18 cellular contexts compared by ENCODE assay signal in genomic region chr12:132229926-132230325, GRCh38.
DNase-seq lines count a peak whose midpoint lies in the region; ATAC-seq and TF ChIP-seq lines count a peak whose summit lies in the region.
"Had no signal": no experiment of that assay in that cellular context is flagged by ENCODE, and none has a peak within 500 bp of the region (broad histone marks: within the 10 kb centered on the region; RNA-seq: fewer than 3 reads in every experiment).

No MANE protein-coding gene starts in this region.

- H3K27me3 Mint-ChIP-seq in chondrocyte (ENCODE audit: low read depth) = peaks cover 22% of the 10 kb centered on the region
- peaks cover 0 to 18% (median 3%) of the 10 kb centered on the region in 5 donors for H3K27me3 Mint-ChIP-seq in naive thymus-derived CD4-positive, alpha-beta T cell
- H3K27me3 Mint-ChIP-seq: B cell had no signal

- H2AK5ac ChIP-seq in neuronal stem cell (ENCODE audit: low read depth, low read length) = peak overlapping the region; percentile 76

- no peak overlapping the region for H4K8ac ChIP-seq in neuronal stem cell (ENCODE audit: low read depth, low read length)

- H2BK120ac ChIP-seq in neuronal stem cell (ENCODE audit: low read depth, low read length) = no peak overlapping the region

- no peaks in the 10 kb centered on the region for H3K9me3 Mint-ChIP-seq in chondrocyte (ENCODE audit: low read depth)
- H3K9me3 Mint-ChIP-seq in naive thymus-derived CD4-positive, alpha-beta T cell = peaks cover 0 to 2% (median 0%) of the 10 kb centered on the region in 11 donors
- H3K9me3 Mint-ChIP-seq: CD4-positive, alpha-beta T cell; CD8-positive, alpha-beta T cell had no signal

- DNase-seq in chondrocyte (ENCODE audit: low spot score) (peak; percentile 64), neuronal stem cell (ENCODE audit: low spot score) (no peak), sigmoid colon (peak; percentile 57), SW 1271 (lab: John Stamatoyannopoulos, UW) (no peak)
- DNase-seq in naive thymus-derived CD4-positive, alpha-beta T cell = no peak
- DNase-seq: AML-193; Caco-2; Calu3; CD4-positive, alpha-beta T cell; CD8-positive, alpha-beta T cell; DMS79 treated with DMSO at 0.1 percent for 48 hours; GF-D8 had no signal

- H3K4me1 ChIP-seq in neuronal stem cell (ENCODE audit: control insufficient read depth in 2 of 2, insufficient read depth in 1 of 2, low read depth in 1 of 2, low read length in 2 of 2) (no peaks in the 10 kb centered on the region), sigmoid colon (no peaks in the 10 kb centered on the region)
- no peaks in the 10 kb centered on the region for H3K4me1 ChIP-seq in naive thymus-derived CD4-positive, alpha-beta T cell (ENCODE audit: control insufficient read depth in 2 of 2, insufficient read depth in 2 of 2, low read length in 2 of 2)
- H3K4me1 ChIP-seq: A549, Caco-2 had no signal

- H3K79me1 ChIP-seq in neuronal stem cell (ENCODE audit: low read depth, low read length) = peaks cover 2% of the 10 kb centered on the region

- H2BK12ac ChIP-seq in neuronal stem cell (ENCODE audit: low read length) = no peak overlapping the region

- TF ChIP-seq POLR2A in sigmoid colon (IDR thresholded peaks at IDR 0.05) = no peak

- intact Hi-C loops in sigmoid colon (cut with DNase I) = no loop called here
- intact Hi-C loops in naive thymus-derived CD4-positive, alpha-beta T cell (cut with micrococcal nuclease) = no loop called here

- POLR2A ChIA-PET in naive thymus-derived CD4-positive, alpha-beta T cell (lab: Charles Lee) = no interaction called here

- TF ChIP-seq CTCF in chondrocyte (IDR thresholded peaks at IDR 0.05) = no peak
- TF ChIP-seq CTCF in sigmoid colon (IDR thresholded peaks at IDR 0.05) = no peak

- H3K4me3 ChIP-seq in neuronal stem cell (ENCODE audit: low read length in 2 of 2) (no peak overlapping the region), sigmoid colon (no peak overlapping the region)
- no peak overlapping the region for H3K4me3 ChIP-seq in naive thymus-derived CD4-positive, alpha-beta T cell (ENCODE audit: low read length)
- H3K4me3 ChIP-seq: A549; BLaER1 treated with 17β-estradiol and CSF1 and Interleukin-3, amounts not matched to agents 10 nM and 100 nM had no signal

- H3K27ac ChIP-seq in neuronal stem cell (replicated peaks; ENCODE audit: low read length) (no peak overlapping the region), sigmoid colon (no peak overlapping the region)
- no peak overlapping the region for H3K27ac ChIP-seq in naive thymus-derived CD4-positive, alpha-beta T cell (ENCODE audit: low read depth, low read length)
- H3K27ac ChIP-seq: 22Rv1, A549, C4-2B had no signal

- CTCF ChIA-PET in naive thymus-derived CD4-positive, alpha-beta T cell (lab: Charles Lee) = no interaction called here

- H3K18ac ChIP-seq in neuronal stem cell (ENCODE audit: low read length) = no peak overlapping the region

- no peak overlapping the region for H3K9ac ChIP-seq in neuronal stem cell (ENCODE audit: low read depth, low read length, poor library complexity)

- no peaks in the 10 kb centered on the region for H3K36me3 Mint-ChIP-seq in chondrocyte (ENCODE audit: low read depth)
- H3K36me3 Mint-ChIP-seq in naive thymus-derived CD4-positive, alpha-beta T cell = no peaks in the 10 kb centered on the region
- H3K36me3 Mint-ChIP-seq: CD8-positive, alpha-beta T cell had no signal

- H3K36me3 ChIP-seq in neuronal stem cell (replicated peaks in 1 of 2; ENCODE audit: control insufficient read depth in 2 of 2, insufficient read depth in 2 of 2, low read length in 2 of 2) (peaks cover 0 to 2% of the 10 kb centered on the region in 2 donors), sigmoid colon (no peaks in the 10 kb centered on the region)
- H3K36me3 ChIP-seq in naive thymus-derived CD4-positive, alpha-beta T cell (ENCODE audit: control insufficient read depth in 2 of 3, insufficient read depth in 3 of 3, low read length in 3 of 3) = no peaks in the 10 kb centered on the region
- H3K36me3 ChIP-seq: BLaER1 treated with 17β-estradiol and CSF1 and Interleukin-3, amounts not matched to agents 10 nM and 100 nM had no signal

- no peak overlapping the region for H3K4me2 ChIP-seq in neuronal stem cell (ENCODE audit: insufficient read depth, low read length, poor library complexity, severe bottlenecking)
- H3K4me2 ChIP-seq: A549 had no signal

- ATAC-seq in GM18873 (IDR thresholded peaks at IDR 0.05; ENCODE audit: low FRiP score, unreplicated experiment) = no peak
- no peak for ATAC-seq in naive thymus-derived CD4-positive, alpha-beta T cell
- ATAC-seq: A549; CD8-positive, alpha-beta T cell had no signal

- no peak overlapping the region for H3K14ac ChIP-seq in neuronal stem cell (ENCODE audit: low read length)

- H3K9me3 ChIP-seq in neuronal stem cell (replicated peaks in 1 of 2; ENCODE audit: control insufficient read depth in 2 of 2, insufficient read depth in 1 of 2, low read depth in 1 of 2, low read length in 2 of 2) = peaks cover 0 to 6% of the 10 kb centered on the region in 2 donors
- H3K9me3 ChIP-seq in sigmoid colon = no peaks in the 10 kb centered on the region
- H3K9me3 ChIP-seq in naive thymus-derived CD4-positive, alpha-beta T cell (ENCODE audit: control insufficient read depth in 2 of 3, low read length in 3 of 3) = no peaks in the 10 kb centered on the region
- H3K9me3 ChIP-seq: A549, Caco-2 had no signal

- H3K4ac ChIP-seq in neuronal stem cell (ENCODE audit: low read length) = no peak overlapping the region

- TF ChIP-seq EP300 in sigmoid colon (IDR thresholded peaks at IDR 0.05) = no peak

- peak overlapping the region; percentile 58 for H2BK15ac ChIP-seq in neuronal stem cell (ENCODE audit: low read length)

- H4K91ac ChIP-seq in neuronal stem cell (ENCODE audit: low read depth, low read length, poor library complexity) = no peak overlapping the region

- no peak overlapping the region for H2AFZ ChIP-seq in neuronal stem cell (ENCODE audit: low read length)

- peak overlapping the region; percentile 35 for H2BK5ac ChIP-seq in neuronal stem cell (ENCODE audit: low read length)

- WGBS in neuronal stem cell (ENCODE audit: extremely low coverage in 2 of 2, insufficient read length in 2 of 2, insufficient replicate concordance in 1 of 2), 2 donors = no CpG with 5 or more reads among the region's 17 CpGs
- 90% methylated on average over 17 of the region's 17 CpGs for WGBS in sigmoid colon, 2 donors

- H3K4me1 Mint-ChIP-seq in chondrocyte (ENCODE audit: low read depth) = no peaks in the 10 kb centered on the region
- no peaks in the 10 kb centered on the region for H3K4me1 Mint-ChIP-seq in naive thymus-derived CD4-positive, alpha-beta T cell
- H3K4me1 Mint-ChIP-seq: B cell had no signal

- H3K27ac Mint-ChIP-seq in chondrocyte (ENCODE audit: unreplicated experiment) = no peak overlapping the region
- H3K27ac Mint-ChIP-seq in naive thymus-derived CD4-positive, alpha-beta T cell = no peak overlapping the region
- H3K27ac Mint-ChIP-seq: B cell; CD4-positive, alpha-beta T cell; CD8-positive, alpha-beta T cell had no signal

- H3K27me3 ChIP-seq in neuronal stem cell (ENCODE audit: control insufficient read depth in 3 of 3, insufficient read depth in 3 of 3, low read depth in 1 of 3, low read length in 3 of 3) (peaks cover 0 to 34% (median 5%) of the 10 kb centered on the region in 3 experiments), sigmoid colon (peaks cover 15 to 59% (median 55%) of the 10 kb centered on the region in 3 donors)
- H3K27me3 ChIP-seq in naive thymus-derived CD4-positive, alpha-beta T cell (ENCODE audit: control insufficient read depth in 2 of 2, insufficient read depth in 2 of 2, low read length in 2 of 2) = peaks cover 0 to 3% of the 10 kb centered on the region in 2 donors

- peak overlapping the region; percentile 73 for H3K23ac ChIP-seq in neuronal stem cell (ENCODE audit: low read depth, low read length, poor library complexity)

- no peak overlapping the region for H3K4me3 Mint-ChIP-seq in chondrocyte (ENCODE audit: unreplicated experiment)
- no peak overlapping the region for H3K4me3 Mint-ChIP-seq in naive thymus-derived CD4-positive, alpha-beta T cell
- H3K4me3 Mint-ChIP-seq: B cell; CD4-positive, alpha-beta T cell; CD8-positive, alpha-beta T cell had no signal

Comparison
In these comparisons a context has a peak if more than half of its experiments do, and no peak if none do; other contexts are left out.
1. DNase-seq: peak in chondrocyte (single experiment) and sigmoid colon (single experiment); none in neuronal stem cell (single experiment), SW 1271 (0 of 2) and naive thymus-derived CD4-positive, alpha-beta T cell (0 of 9).